17 cellular contexts compared by ENCODE assay signal in the genomic region with DNA sequence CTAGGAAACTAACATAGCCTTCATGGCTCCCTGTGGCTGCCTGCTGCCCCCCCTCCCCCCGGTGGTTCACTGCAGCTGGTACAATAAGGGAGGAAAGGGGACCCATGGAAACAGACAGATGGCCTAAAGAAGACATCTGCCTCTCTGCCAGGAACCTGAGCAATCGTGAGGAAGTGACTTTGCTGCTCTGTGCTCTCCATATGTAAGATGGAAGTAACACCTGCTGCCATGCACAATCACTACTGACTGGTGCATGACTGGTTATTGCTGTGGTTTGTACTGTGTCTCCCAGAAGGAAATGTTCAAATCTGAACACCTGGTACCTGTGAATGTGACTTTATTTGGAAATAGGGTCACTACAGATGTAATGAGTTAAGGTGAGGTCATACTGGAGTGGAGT. TPM values are rescaled to one million over a fixed set of nuclear protein-coding genes. Genes with fewer than 3 reads are reported as not detected.
DNase-seq lines count a peak whose midpoint lies in the region; ATAC-seq, FAIRE-seq and TF ChIP-seq lines count a peak whose summit lies in the region.
"Had no signal": no experiment of that assay in that cellular context is flagged by ENCODE, and none has a peak within 500 bp of the region (broad histone marks: within the 10 kb centered on the region; RNA-seq: fewer than 3 reads in every experiment).

No MANE protein-coding gene starts in this region.

- DNase-seq in DMS153 (lab: John Stamatoyannopoulos, UW) = peak; percentile 77
- DNase-seq in DMS153 treated with DMSO at 0.1 percent for 48 hours (lab: John Stamatoyannopoulos, UW; ENCODE audit: unreplicated experiment) = no peak
- peak; percentile 35 for DNase-seq in NCI-H2196 (lab: John Stamatoyannopoulos, UW; ENCODE audit: unreplicated experiment)
- DNase-seq in bronchial epithelial cell (ENCODE audit: low read depth) = peak; percentile 34
- no peak for DNase-seq in middle frontal gyrus (ENCODE audit: extremely low spot score, low spot score)
- no peak for DNase-seq in ecto neural progenitor cell (ENCODE audit: low spot score)
- DNase-seq: activated CD4-positive, alpha-beta T cell treated with anti-CD3 and anti-CD28 coated beads for 48 hours; activated CD8-positive, alpha-beta memory T cell treated with anti-CD3 and anti-CD28 coated beads, Interleukin-2, amount 50 U/mL, for 4 hours; aorta; cerebellar nuclear complex; effector CD8-positive, alpha-beta T cell; left ventricle myocardium superior; NCI-H1930 had no signal

- H3K4me3 ChIP-seq in bronchial epithelial cell (ENCODE audit: low read depth, low read length) = no peak overlapping the region
- H3K4me3 ChIP-seq: smooth muscle cell had no signal

- no peak for FAIRE-seq in bronchial epithelial cell (lab: Jason Lieb, UNC)
- FAIRE-seq: D721Med had no signal

- peak; percentile 48 for ATAC-seq in GM18867 (IDR thresholded peaks at IDR 0.05; ENCODE audit: unreplicated experiment)
- no peak for ATAC-seq in HG03039 (IDR thresholded peaks at IDR 0.05; ENCODE audit: unreplicated experiment)
- ATAC-seq: left ventricle myocardium superior had no signal

- peaks cover 1% of the 10 kb centered on the region for H3K36me3 ChIP-seq in bronchial epithelial cell (ENCODE audit: control insufficient read depth, insufficient read depth, low read length)

- TF ChIP-seq CTCF in bronchial epithelial cell (IDR thresholded peaks at IDR 0.05; ENCODE audit: insufficient read depth, low read length, severe bottlenecking) = no peak

- H3K27me3 ChIP-seq in bronchial epithelial cell (ENCODE audit: control insufficient read depth, insufficient read depth, low read length) = no peaks in the 10 kb centered on the region

RNA-seq across cellular contexts. Expression of gene CD99L2, which starts 43.6 kb away (rescaled TPM):
- total RNA-seq in bronchial epithelial cell = 7.7 and 10.8 TPM in 2 replicates

Comparison
In these comparisons a context has a peak if more than half of its experiments do, and no peak if none do; other contexts are left out.
1. DNase-seq: peak in DMS153 (single experiment), NCI-H2196 (single experiment) and bronchial epithelial cell (single experiment); none in DMS153 treated with DMSO at 0.1 percent for 48 hours (single experiment), middle frontal gyrus (single experiment) and ecto neural progenitor cell (single experiment).